Comparison of ENCODE assay signal across 10 cellular contexts in genomic region chr16:27199747-27200146, GRCh38. TPM values are rescaled to one million over a fixed set of nuclear protein-coding genes. Genes with fewer than 3 reads are reported as not detected.
DNase-seq lines count a peak whose midpoint lies in the region; ATAC-seq and TF ChIP-seq lines count a peak whose summit lies in the region.
"Had no signal": no experiment of that assay in that cellular context is flagged by ENCODE, and none has a peak within 500 bp of the region (broad histone marks: within the 10 kb centered on the region; RNA-seq: fewer than 3 reads in every experiment).

No MANE protein-coding gene starts in this region.

- TF ChIP-seq CTCF in activated CD8-positive, alpha-beta T cell treated with anti-CD3 and anti-CD28 coated beads for 36 hours (IDR thresholded peaks at IDR 0.05): no peak

- H3K4me1 Mint-ChIP-seq in activated naive CD4-positive, alpha-beta T cell treated with anti-CD3 and anti-CD28 coated beads for 36 hours (ENCODE audit: low read depth): peaks cover 73% of the 10 kb centered on the region
- peaks cover 74% of the 10 kb centered on the region for H3K4me1 Mint-ChIP-seq in activated CD8-positive, alpha-beta T cell treated with anti-CD3 and anti-CD28 coated beads for 36 hours (ENCODE audit: low read depth)
- H3K4me1 Mint-ChIP-seq in stimulated activated memory B cell treated with anti-CD40 and anti-IgM and Interleukin-4, amounts not matched to agents 10 μg/mL and 1 μg/mL and 100 μg/mL, for 72 hours: peaks cover 47% of the 10 kb centered on the region

- H3K27me3 Mint-ChIP-seq in activated naive CD4-positive, alpha-beta T cell treated with anti-CD3 and anti-CD28 coated beads for 36 hours (ENCODE audit: low read depth): no peaks in the 10 kb centered on the region
- H3K27me3 Mint-ChIP-seq in activated CD8-positive, alpha-beta T cell treated with anti-CD3 and anti-CD28 coated beads for 36 hours: no peaks in the 10 kb centered on the region
- H3K27me3 Mint-ChIP-seq in stimulated activated memory B cell treated with anti-CD40 and anti-IgM and Interleukin-4, amounts not matched to agents 10 μg/mL and 1 μg/mL and 100 μg/mL, for 72 hours: no peaks in the 10 kb centered on the region

- peaks cover 6% of the 10 kb centered on the region for H3K36me3 Mint-ChIP-seq in activated naive CD4-positive, alpha-beta T cell treated with anti-CD3 and anti-CD28 coated beads for 36 hours (ENCODE audit: low read depth)
- H3K36me3 Mint-ChIP-seq in activated CD8-positive, alpha-beta T cell treated with anti-CD3 and anti-CD28 coated beads for 36 hours (ENCODE audit: low read depth): peaks cover 9% of the 10 kb centered on the region
- peaks cover 6% of the 10 kb centered on the region for H3K36me3 Mint-ChIP-seq in stimulated activated memory B cell treated with anti-CD40 and anti-IgM and Interleukin-4, amounts not matched to agents 10 μg/mL and 1 μg/mL and 100 μg/mL, for 72 hours

- H3K4me3 Mint-ChIP-seq in activated naive CD4-positive, alpha-beta T cell treated with anti-CD3 and anti-CD28 coated beads for 36 hours: no peak overlapping the region
- H3K4me3 Mint-ChIP-seq in activated CD8-positive, alpha-beta T cell treated with anti-CD3 and anti-CD28 coated beads for 36 hours: no peak overlapping the region
- H3K4me3 Mint-ChIP-seq in stimulated activated memory B cell treated with anti-CD40 and anti-IgM and Interleukin-4, amounts not matched to agents 10 μg/mL and 1 μg/mL and 100 μg/mL, for 72 hours: peak overlapping the region; percentile 17

- DNase-seq in activated naive CD4-positive, alpha-beta T cell treated with anti-CD3 and anti-CD28 coated beads for 36 hours: peak; percentile 60
- no peak for DNase-seq in activated naive CD4-positive, alpha-beta T cell (lab: John Stamatoyannopoulos, UW)
- peak; percentile 42 for DNase-seq in activated CD8-positive, alpha-beta T cell treated with anti-CD3 and anti-CD28 coated beads for 36 hours
- DNase-seq in inferior parietal cortex (ENCODE audit: extremely low spot score): no peak
- DNase-seq: dermis blood vessel endothelial cell, NCI-H446 treated with DMSO at 0.1 percent for 48 hours had no signal

- intact Hi-C loops in activated naive CD4-positive, alpha-beta T cell treated with anti-CD3 and anti-CD28 coated beads for 36 hours (cut with micrococcal nuclease): loop anchor here (1.0 kb wide), 1 partner anchor 30 kb away; no protein-coding TSS in a partner anchor
- intact Hi-C loops in activated CD8-positive, alpha-beta T cell treated with anti-CD3 and anti-CD28 coated beads for 36 hours (cut with micrococcal nuclease): loop anchor here (5.0 kb wide), 1 partner anchor 38 kb away; no protein-coding TSS in a partner anchor

- CTCF ChIA-PET in activated naive CD4-positive, alpha-beta T cell treated with anti-CD3 and anti-CD28 coated beads for 36 hours (lab: Charles Lee): interaction anchor here (0.9 to 2.0 kb wide), 4 partner anchors 14 to 44 kb away, joined by 3 to 12 read pairs (median 4); no protein-coding TSS in a partner anchor
- CTCF ChIA-PET in activated CD8-positive, alpha-beta T cell treated with anti-CD3 and anti-CD28 coated beads for 36 hours (lab: Charles Lee): interaction anchor here (0.7 to 3.0 kb wide), 8 partner anchors 20 to 174 kb away, joined by 3 to 29 read pairs (median 3); no protein-coding TSS in a partner anchor

- H3K27ac Mint-ChIP-seq in activated naive CD4-positive, alpha-beta T cell treated with anti-CD3 and anti-CD28 coated beads for 36 hours: peak overlapping the region; percentile 87
- H3K27ac Mint-ChIP-seq in activated CD8-positive, alpha-beta T cell treated with anti-CD3 and anti-CD28 coated beads for 36 hours: peak overlapping the region; percentile 88
- peak overlapping the region; percentile 85 for H3K27ac Mint-ChIP-seq in stimulated activated memory B cell treated with anti-CD40 and anti-IgM and Interleukin-4, amounts not matched to agents 10 μg/mL and 1 μg/mL and 100 μg/mL, for 72 hours

- peaks cover 14% of the 10 kb centered on the region for H3K9me3 Mint-ChIP-seq in activated naive CD4-positive, alpha-beta T cell treated with anti-CD3 and anti-CD28 coated beads for 36 hours
- H3K9me3 Mint-ChIP-seq in activated CD8-positive, alpha-beta T cell treated with anti-CD3 and anti-CD28 coated beads for 36 hours: peaks cover 12% of the 10 kb centered on the region
- H3K9me3 Mint-ChIP-seq in stimulated activated memory B cell treated with anti-CD40 and anti-IgM and Interleukin-4, amounts not matched to agents 10 μg/mL and 1 μg/mL and 100 μg/mL, for 72 hours: peaks cover 3% of the 10 kb centered on the region

- ATAC-seq in HG03460 (IDR thresholded peaks at IDR 0.05; ENCODE audit: unreplicated experiment) (peak; percentile 30), HG03108 (IDR thresholded peaks at IDR 0.05; ENCODE audit: unreplicated experiment) (no peak), GM21786 (IDR thresholded peaks at IDR 0.05; ENCODE audit: unreplicated experiment) (no peak)
- no peak for ATAC-seq in activated CD8-positive, alpha-beta T cell treated with anti-CD3 and anti-CD28 coated beads for 36 hours
- peak; percentile 52 for ATAC-seq in stimulated activated memory B cell treated with anti-CD40 and anti-IgM and Interleukin-4, amounts not matched to agents 10 μg/mL and 1 μg/mL and 100 μg/mL, for 72 hours

- POLR2A ChIA-PET in activated CD8-positive, alpha-beta T cell treated with anti-CD3 and anti-CD28 coated beads for 36 hours (lab: Charles Lee): interaction anchor here (0.8 to 1.8 kb wide), 10 partner anchors 10 to 227 kb away, joined by 3 to 4 read pairs (median 4); no protein-coding TSS in a partner anchor

RNA-seq across cellular contexts. Expression of gene KDM8, which starts 3.6 kb away (rescaled TPM):
- 10 to 100 TPM; 11.3 to 13.9 TPM for total RNA-seq in activated naive CD4-positive, alpha-beta T cell treated with anti-CD3 and anti-CD28 coated beads for 36 hours
- 10 to 100 TPM; 10.9 to 12.7 TPM for total RNA-seq in activated CD8-positive, alpha-beta T cell treated with anti-CD3 and anti-CD28 coated beads for 36 hours

Comparison
In these comparisons a context has a peak if more than half of its experiments do, and no peak if none do; other contexts are left out.
1. DNase-seq: peak in activated naive CD4-positive, alpha-beta T cell treated with anti-CD3 and anti-CD28 coated beads for 36 hours (single experiment) and activated CD8-positive, alpha-beta T cell treated with anti-CD3 and anti-CD28 coated beads for 36 hours (single experiment); none in activated naive CD4-positive, alpha-beta T cell (0 of 4) and inferior parietal cortex (single experiment).
2. ATAC-seq: peak in HG03460 (single experiment) and stimulated activated memory B cell treated with anti-CD40 and anti-IgM and Interleukin-4, amounts not matched to agents 10 μg/mL and 1 μg/mL and 100 μg/mL, for 72 hours (single experiment); none in activated CD8-positive, alpha-beta T cell treated with anti-CD3 and anti-CD28 coated beads for 36 hours (single experiment), HG03108 (single experiment) and GM21786 (single experiment).
3. Peak in every context shown above with its lines, with median percentiles within 50 percentile points of each other: H3K27ac Mint-ChIP-seq.